In the genomic region with DNA sequence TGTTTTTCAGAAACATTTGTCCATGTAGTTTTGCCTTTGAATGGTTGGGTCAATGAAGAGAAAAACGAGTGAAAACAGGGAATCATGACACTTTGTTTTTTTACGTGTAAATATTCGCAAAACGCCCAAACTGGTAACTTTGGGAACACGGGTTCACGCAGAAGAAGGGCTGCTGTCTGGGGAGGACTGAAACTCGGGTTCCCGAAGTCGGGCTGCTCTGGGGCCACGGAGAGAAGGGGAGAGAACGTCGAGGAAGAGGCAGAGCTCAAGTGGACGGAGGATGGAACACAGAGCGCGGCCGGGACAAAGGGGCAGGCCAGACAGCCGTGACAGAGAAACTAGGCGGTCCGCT, we compare ENCODE assay signal across 1 cellular context.
TF ChIP-seq lines count a peak whose summit lies in the region.

No MANE protein-coding gene starts in this region.

TF ChIP-seq in HepG2, 621 proteins besides CTCF, POLR2A, EP300 and RAD21 (continues in another document):
- TF ChIP-seq ZNF432 (CRISPR knock-in tag; IDR thresholded peaks at IDR 0.05; ENCODE audit: borderline replicate concordance): no peak
- no peak for TF ChIP-seq ZBTB20 (CRISPR knock-in tag; IDR thresholded peaks at IDR 0.05; ENCODE audit: borderline replicate concordance, low read depth)
- no peak for TF ChIP-seq MED1 (CRISPR knock-in tag; IDR thresholded peaks at IDR 0.05)
- no peak for TF ChIP-seq RXRB (CRISPR knock-in tag; IDR thresholded peaks at IDR 0.05; ENCODE audit: borderline replicate concordance)
- no peak for TF ChIP-seq U2AF1 (optimal IDR thresholded peaks at IDR 0.05; ENCODE audit: low read depth, low read length)
- TF ChIP-seq NR2F6 (IDR thresholded peaks at IDR 0.05): no peak
- TF ChIP-seq NR2F6 (CRISPR knock-in tag; IDR thresholded peaks at IDR 0.05): peak; percentile 35; the same call in 1 of the 2 replicates
- TF ChIP-seq ZNF746 (CRISPR knock-in tag; IDR thresholded peaks at IDR 0.05): no peak
- TF ChIP-seq ELF1 (CRISPR knock-in tag; IDR thresholded peaks at IDR 0.05): no peak
- TF ChIP-seq ETV6 (CRISPR knock-in tag; conservative IDR thresholded peaks at IDR 0.05): no peak
- TF ChIP-seq HNRNPLL (IDR thresholded peaks at IDR 0.05; ENCODE audit: low read depth, low read length, poor library complexity, severe bottlenecking): no peak
- TF ChIP-seq, protein P1, sequence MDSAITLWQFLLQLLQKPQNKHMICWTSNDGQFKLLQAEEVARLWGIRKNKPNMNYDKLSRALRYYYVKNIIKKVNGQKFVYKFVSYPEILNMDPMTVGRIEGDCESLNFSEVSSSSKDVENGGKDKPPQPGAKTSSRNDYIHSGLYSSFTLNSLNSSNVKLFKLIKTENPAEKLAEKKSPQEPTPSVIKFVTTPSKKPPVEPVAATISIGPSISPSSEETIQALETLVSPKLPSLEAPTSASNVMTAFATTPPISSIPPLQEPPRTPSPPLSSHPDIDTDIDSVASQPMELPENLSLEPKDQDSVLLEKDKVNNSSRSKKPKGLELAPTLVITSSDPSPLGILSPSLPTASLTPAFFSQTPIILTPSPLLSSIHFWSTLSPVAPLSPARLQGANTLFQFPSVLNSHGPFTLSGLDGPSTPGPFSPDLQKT (CRISPR knock-in tag; IDR thresholded peaks at IDR 0.05; ENCODE audit: borderline replicate concordance): no peak
- TF ChIP-seq CHD2 (IDR thresholded peaks at IDR 0.05; ENCODE audit: low read depth, low read length): no peak
- TF ChIP-seq ZNF530 (CRISPR knock-in tag; IDR thresholded peaks at IDR 0.05; ENCODE audit: low read depth): no peak
- no peak for TF ChIP-seq ZNF773 (CRISPR knock-in tag; IDR thresholded peaks at IDR 0.05; ENCODE audit: borderline replicate concordance)
- no peak for TF ChIP-seq ZNF841 (CRISPR knock-in tag; IDR thresholded peaks at IDR 0.05; ENCODE audit: borderline replicate concordance)
- no peak for TF ChIP-seq ZNF460 (CRISPR knock-in tag; IDR thresholded peaks at IDR 0.05; ENCODE audit: borderline replicate concordance)
- no peak for TF ChIP-seq ZNF24 (IDR thresholded peaks at IDR 0.05)
- no peak for TF ChIP-seq ADNP (CRISPR knock-in tag; IDR thresholded peaks at IDR 0.05)
- no peak for TF ChIP-seq HNF4G (IDR thresholded peaks at IDR 0.05; ENCODE audit: borderline replicate concordance, low read depth, low read length)
- TF ChIP-seq HNF4G (CRISPR knock-in tag; IDR thresholded peaks at IDR 0.05; ENCODE audit: borderline replicate concordance, low read depth): 0 out of 2 replicates have a peak, but pooled peaks have one; percentile 10
- no peak for TF ChIP-seq ZNF224 (CRISPR knock-in tag; IDR thresholded peaks at IDR 0.05)
- no peak for TF ChIP-seq JUND (CRISPR knock-in tag; IDR thresholded peaks at IDR 0.05)
- no peak for TF ChIP-seq KDM4B (CRISPR knock-in tag; IDR thresholded peaks at IDR 0.05)
- TF ChIP-seq ZNF510 (CRISPR knock-in tag; IDR thresholded peaks at IDR 0.05; ENCODE audit: low read depth): no peak
- no peak; the same call in 1 of the 2 replicates for TF ChIP-seq ZNF335 (CRISPR knock-in tag; IDR thresholded peaks at IDR 0.05)
- TF ChIP-seq ZFP41 (CRISPR knock-in tag; IDR thresholded peaks at IDR 0.05; ENCODE audit: borderline replicate concordance): 0 out of 2 replicates have a peak, but pooled peaks have one; percentile 63
- TF ChIP-seq SRF (IDR thresholded peaks at IDR 0.05; ENCODE audit: low read depth, low read length): no peak
- TF ChIP-seq, protein P2, sequence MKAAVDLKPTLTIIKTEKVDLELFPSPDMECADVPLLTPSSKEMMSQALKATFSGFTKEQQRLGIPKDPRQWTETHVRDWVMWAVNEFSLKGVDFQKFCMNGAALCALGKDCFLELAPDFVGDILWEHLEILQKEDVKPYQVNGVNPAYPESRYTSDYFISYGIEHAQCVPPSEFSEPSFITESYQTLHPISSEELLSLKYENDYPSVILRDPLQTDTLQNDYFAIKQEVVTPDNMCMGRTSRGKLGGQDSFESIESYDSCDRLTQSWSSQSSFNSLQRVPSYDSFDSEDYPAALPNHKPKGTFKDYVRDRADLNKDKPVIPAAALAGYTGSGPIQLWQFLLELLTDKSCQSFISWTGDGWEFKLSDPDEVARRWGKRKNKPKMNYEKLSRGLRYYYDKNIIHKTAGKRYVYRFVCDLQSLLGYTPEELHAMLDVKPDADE (CRISPR knock-in tag; IDR thresholded peaks at IDR 0.05): no peak; the same call in 1 of the 2 replicates
- TF ChIP-seq, protein P3, sequence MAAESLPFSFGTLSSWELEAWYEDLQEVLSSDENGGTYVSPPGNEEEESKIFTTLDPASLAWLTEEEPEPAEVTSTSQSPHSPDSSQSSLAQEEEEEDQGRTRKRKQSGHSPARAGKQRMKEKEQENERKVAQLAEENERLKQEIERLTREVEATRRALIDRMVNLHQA (CRISPR knock-in tag; IDR thresholded peaks at IDR 0.05): no peak
- TF ChIP-seq, protein P4, sequence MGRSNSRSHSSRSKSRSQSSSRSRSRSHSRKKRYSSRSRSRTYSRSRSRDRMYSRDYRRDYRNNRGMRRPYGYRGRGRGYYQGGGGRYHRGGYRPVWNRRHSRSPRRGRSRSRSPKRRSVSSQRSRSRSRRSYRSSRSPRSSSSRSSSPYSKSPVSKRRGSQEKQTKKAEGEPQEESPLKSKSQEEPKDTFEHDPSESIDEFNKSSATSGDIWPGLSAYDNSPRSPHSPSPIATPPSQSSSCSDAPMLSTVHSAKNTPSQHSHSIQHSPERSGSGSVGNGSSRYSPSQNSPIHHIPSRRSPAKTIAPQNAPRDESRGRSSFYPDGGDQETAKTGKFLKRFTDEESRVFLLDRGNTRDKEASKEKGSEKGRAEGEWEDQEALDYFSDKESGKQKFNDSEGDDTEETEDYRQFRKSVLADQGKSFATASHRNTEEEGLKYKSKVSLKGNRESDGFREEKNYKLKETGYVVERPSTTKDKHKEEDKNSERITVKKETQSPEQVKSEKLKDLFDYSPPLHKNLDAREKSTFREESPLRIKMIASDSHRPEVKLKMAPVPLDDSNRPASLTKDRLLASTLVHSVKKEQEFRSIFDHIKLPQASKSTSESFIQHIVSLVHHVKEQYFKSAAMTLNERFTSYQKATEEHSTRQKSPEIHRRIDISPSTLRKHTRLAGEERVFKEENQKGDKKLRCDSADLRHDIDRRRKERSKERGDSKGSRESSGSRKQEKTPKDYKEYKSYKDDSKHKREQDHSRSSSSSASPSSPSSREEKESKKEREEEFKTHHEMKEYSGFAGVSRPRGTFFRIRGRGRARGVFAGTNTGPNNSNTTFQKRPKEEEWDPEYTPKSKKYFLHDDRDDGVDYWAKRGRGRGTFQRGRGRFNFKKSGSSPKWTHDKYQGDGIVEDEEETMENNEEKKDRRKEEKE (IDR thresholded peaks at IDR 0.05): no peak
- TF ChIP-seq, protein P5, sequence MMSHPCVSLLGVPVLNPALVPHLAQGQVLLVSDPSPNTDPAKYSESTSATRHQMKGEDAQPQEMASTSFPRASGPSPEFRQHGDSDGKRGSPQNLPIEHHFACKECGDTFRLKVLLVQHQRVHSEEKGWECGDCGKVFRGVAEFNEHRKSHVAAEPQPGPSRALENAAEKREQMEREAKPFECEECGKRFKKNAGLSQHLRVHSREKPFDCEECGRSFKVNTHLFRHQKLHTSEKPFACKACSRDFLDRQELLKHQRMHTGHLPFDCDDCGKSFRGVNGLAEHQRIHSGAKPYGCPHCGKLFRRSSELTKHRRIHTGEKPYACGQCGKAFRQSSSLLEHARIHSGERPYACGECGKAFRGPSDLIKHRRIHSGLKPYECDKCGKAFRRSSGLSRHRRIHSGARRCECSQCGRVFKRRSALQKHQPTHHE (CRISPR knock-in tag; IDR thresholded peaks at IDR 0.05; ENCODE audit: borderline replicate concordance): no peak
- no peak for TF ChIP-seq GTF2F1 (IDR thresholded peaks at IDR 0.05; ENCODE audit: low read length)
- TF ChIP-seq MAF1 (CRISPR knock-in tag; IDR thresholded peaks at IDR 0.05; ENCODE audit: borderline replicate concordance): 0 out of 2 replicates have a peak, but pooled peaks have one; percentile 10
- no peak for TF ChIP-seq NRL (CRISPR knock-in tag; IDR thresholded peaks at IDR 0.05; ENCODE audit: borderline replicate concordance)
- no peak for TF ChIP-seq TEAD3 (CRISPR knock-in tag; optimal IDR thresholded peaks at IDR 0.05; ENCODE audit: borderline replicate concordance)
- no peak for TF ChIP-seq ZNF232 (CRISPR knock-in tag; IDR thresholded peaks at IDR 0.05; ENCODE audit: borderline replicate concordance)
- no peak for TF ChIP-seq MBNL3 (CRISPR knock-in tag; conservative IDR thresholded peaks at IDR 0.05)
- no peak for TF ChIP-seq ZSCAN9 (CRISPR knock-in tag; IDR thresholded peaks at IDR 0.05; ENCODE audit: borderline replicate concordance)
- TF ChIP-seq RBM39 (IDR thresholded peaks at IDR 0.05; ENCODE audit: low read depth, low read length, poor library complexity, severe bottlenecking): no peak
- TF ChIP-seq ZNF12 (CRISPR knock-in tag; IDR thresholded peaks at IDR 0.05): no peak
- TF ChIP-seq ZFX (CRISPR knock-in tag; IDR thresholded peaks at IDR 0.05; ENCODE audit: low read depth): no peak
- TF ChIP-seq CAMTA2 (CRISPR knock-in tag; IDR thresholded peaks at IDR 0.05; ENCODE audit: borderline replicate concordance): no peak
- no peak for TF ChIP-seq NFKB2 (CRISPR knock-in tag; IDR thresholded peaks at IDR 0.05; ENCODE audit: borderline replicate concordance)
- no peak for TF ChIP-seq POLR2AphosphoS2 (IDR thresholded peaks at IDR 0.05; ENCODE audit: low read depth, low read length)
- no peak for TF ChIP-seq SMC3 (IDR thresholded peaks at IDR 0.05; ENCODE audit: low read length)
- TF ChIP-seq, protein P6, sequence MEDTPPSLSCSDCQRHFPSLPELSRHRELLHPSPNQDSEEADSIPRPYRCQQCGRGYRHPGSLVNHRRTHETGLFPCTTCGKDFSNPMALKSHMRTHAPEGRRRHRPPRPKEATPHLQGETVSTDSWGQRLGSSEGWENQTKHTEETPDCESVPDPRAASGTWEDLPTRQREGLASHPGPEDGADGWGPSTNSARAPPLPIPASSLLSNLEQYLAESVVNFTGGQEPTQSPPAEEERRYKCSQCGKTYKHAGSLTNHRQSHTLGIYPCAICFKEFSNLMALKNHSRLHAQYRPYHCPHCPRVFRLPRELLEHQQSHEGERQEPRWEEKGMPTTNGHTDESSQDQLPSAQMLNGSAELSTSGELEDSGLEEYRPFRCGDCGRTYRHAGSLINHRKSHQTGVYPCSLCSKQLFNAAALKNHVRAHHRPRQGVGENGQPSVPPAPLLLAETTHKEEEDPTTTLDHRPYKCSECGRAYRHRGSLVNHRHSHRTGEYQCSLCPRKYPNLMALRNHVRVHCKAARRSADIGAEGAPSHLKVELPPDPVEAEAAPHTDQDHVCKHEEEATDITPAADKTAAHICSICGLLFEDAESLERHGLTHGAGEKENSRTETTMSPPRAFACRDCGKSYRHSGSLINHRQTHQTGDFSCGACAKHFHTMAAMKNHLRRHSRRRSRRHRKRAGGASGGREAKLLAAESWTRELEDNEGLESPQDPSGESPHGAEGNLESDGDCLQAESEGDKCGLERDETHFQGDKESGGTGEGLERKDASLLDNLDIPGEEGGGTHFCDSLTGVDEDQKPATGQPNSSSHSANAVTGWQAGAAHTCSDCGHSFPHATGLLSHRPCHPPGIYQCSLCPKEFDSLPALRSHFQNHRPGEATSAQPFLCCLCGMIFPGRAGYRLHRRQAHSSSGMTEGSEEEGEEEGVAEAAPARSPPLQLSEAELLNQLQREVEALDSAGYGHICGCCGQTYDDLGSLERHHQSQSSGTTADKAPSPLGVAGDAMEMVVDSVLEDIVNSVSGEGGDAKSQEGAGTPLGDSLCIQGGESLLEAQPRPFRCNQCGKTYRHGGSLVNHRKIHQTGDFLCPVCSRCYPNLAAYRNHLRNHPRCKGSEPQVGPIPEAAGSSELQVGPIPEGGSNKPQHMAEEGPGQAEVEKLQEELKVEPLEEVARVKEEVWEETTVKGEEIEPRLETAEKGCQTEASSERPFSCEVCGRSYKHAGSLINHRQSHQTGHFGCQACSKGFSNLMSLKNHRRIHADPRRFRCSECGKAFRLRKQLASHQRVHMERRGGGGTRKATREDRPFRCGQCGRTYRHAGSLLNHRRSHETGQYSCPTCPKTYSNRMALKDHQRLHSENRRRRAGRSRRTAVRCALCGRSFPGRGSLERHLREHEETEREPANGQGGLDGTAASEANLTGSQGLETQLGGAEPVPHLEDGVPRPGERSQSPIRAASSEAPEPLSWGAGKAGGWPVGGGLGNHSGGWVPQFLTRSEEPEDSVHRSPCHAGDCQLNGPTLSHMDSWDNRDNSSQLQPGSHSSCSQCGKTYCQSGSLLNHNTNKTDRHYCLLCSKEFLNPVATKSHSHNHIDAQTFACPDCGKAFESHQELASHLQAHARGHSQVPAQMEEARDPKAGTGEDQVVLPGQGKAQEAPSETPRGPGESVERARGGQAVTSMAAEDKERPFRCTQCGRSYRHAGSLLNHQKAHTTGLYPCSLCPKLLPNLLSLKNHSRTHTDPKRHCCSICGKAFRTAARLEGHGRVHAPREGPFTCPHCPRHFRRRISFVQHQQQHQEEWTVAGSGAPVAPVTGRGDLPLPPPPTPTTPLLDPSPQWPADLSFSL (CRISPR knock-in tag; IDR thresholded peaks at IDR 0.05): no peak
- TF ChIP-seq YEATS2 (CRISPR knock-in tag; IDR thresholded peaks at IDR 0.05; ENCODE audit: borderline replicate concordance): no peak
- TF ChIP-seq SIN3A (IDR thresholded peaks at IDR 0.05; ENCODE audit: borderline replicate concordance, low read depth, low read length): no peak
- no peak for TF ChIP-seq ZNF550 (CRISPR knock-in tag; IDR thresholded peaks at IDR 0.05; ENCODE audit: borderline replicate concordance)
- TF ChIP-seq NR2F1 (CRISPR knock-in tag; IDR thresholded peaks at IDR 0.05): no peak
- TF ChIP-seq CCDC6 (CRISPR knock-in tag; IDR thresholded peaks at IDR 0.05): no peak
- TF ChIP-seq, protein P7, sequence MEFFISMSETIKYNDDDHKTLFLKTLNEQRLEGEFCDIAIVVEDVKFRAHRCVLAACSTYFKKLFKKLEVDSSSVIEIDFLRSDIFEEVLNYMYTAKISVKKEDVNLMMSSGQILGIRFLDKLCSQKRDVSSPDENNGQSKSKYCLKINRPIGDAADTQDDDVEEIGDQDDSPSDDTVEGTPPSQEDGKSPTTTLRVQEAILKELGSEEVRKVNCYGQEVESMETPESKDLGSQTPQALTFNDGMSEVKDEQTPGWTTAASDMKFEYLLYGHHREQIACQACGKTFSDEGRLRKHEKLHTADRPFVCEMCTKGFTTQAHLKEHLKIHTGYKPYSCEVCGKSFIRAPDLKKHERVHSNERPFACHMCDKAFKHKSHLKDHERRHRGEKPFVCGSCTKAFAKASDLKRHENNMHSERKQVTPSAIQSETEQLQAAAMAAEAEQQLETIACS (CRISPR knock-in tag; IDR thresholded peaks at IDR 0.05): no peak
- no peak for TF ChIP-seq SETDB1 (CRISPR knock-in tag; IDR thresholded peaks at IDR 0.05; ENCODE audit: borderline replicate concordance)
- TF ChIP-seq, protein P8, sequence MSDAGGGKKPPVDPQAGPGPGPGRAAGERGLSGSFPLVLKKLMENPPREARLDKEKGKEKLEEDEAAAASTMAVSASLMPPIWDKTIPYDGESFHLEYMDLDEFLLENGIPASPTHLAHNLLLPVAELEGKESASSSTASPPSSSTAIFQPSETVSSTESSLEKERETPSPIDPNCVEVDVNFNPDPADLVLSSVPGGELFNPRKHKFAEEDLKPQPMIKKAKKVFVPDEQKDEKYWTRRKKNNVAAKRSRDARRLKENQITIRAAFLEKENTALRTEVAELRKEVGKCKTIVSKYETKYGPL (CRISPR knock-in tag; IDR thresholded peaks at IDR 0.05): no peak
- no peak for TF ChIP-seq ZNF274 (CRISPR knock-in tag; IDR thresholded peaks at IDR 0.05)
- TF ChIP-seq SRSF4 (IDR thresholded peaks at IDR 0.05; ENCODE audit: low read depth, low read length, poor library complexity, severe bottlenecking): no peak
- TF ChIP-seq ZNF367 (CRISPR knock-in tag; IDR thresholded peaks at IDR 0.05; ENCODE audit: borderline replicate concordance): no peak
- no peak for TF ChIP-seq GLI4 (CRISPR knock-in tag; IDR thresholded peaks at IDR 0.05; ENCODE audit: borderline replicate concordance)
- TF ChIP-seq FOXK2 (IDR thresholded peaks at IDR 0.05): no peak
- TF ChIP-seq STAT5B (CRISPR knock-in tag; IDR thresholded peaks at IDR 0.05): no peak
